Comparison of ENCODE assay signal across 32 cellular contexts in genomic region chr1:184467295-184467694, GRCh38.
"Had no signal": no experiment of that assay in that cellular context is flagged by ENCODE, and none has a peak within 500 bp of the region (broad histone marks: within the 10 kb centered on the region; RNA-seq: fewer than 3 reads in every experiment).

No MANE protein-coding gene starts in this region.

- H3K4me3 ChIP-seq: ascending aorta, cardiac muscle cell, Peyer's patch had no signal

- H3K4me1 ChIP-seq: Peyer's patch had no signal

- H3K9me3 ChIP-seq: ascending aorta, Peyer's patch had no signal

- H3K36me3 ChIP-seq: ascending aorta, cardiac muscle cell, Peyer's patch had no signal

- H3K27me3 ChIP-seq: ascending aorta, cardiac muscle cell, Peyer's patch had no signal

- H3K27ac ChIP-seq: ascending aorta, cardiac muscle cell, Peyer's patch, VCaP had no signal

- DNase-seq: activated B cell treated with CpG ODN at 0.5 μM for 24 hours; activated CD4-positive, alpha-beta memory T cell treated with anti-CD3 and anti-CD28 coated beads, Interleukin-2, amount 10 ng/mL, durations not matched to agents 7 days and 5 days; activated CD4-positive, alpha-beta T cell treated with anti-CD3 and anti-CD28 coated beads for 4 hours; activated CD4-positive, alpha-beta T cell treated with anti-CD3 and anti-CD28 coated beads, Interleukin-2, amount 50 U/mL, for 1 hour; activated CD4-positive, CD25-positive, alpha-beta regulatory T cell treated with anti-CD3 and anti-CD28 coated beads, Interleukin-2, amount 50 U/mL, for 72 hours; activated CD8-positive, alpha-beta memory T cell treated with anti-CD3 and anti-CD28 coated beads for 24 hours; activated CD8-positive, alpha-beta memory T cell treated with anti-CD3 and anti-CD28 coated beads, Interleukin-2, amount 10 ng/mL, durations not matched to agents 7 days and 5 days; activated CD8-positive, alpha-beta memory T cell treated with anti-CD3 and anti-CD28 coated beads, Interleukin-2, amount 50 U/mL, for 48 hours; activated effector memory CD4-positive, alpha-beta T cell treated with Interleukin-2 at 50 U/mL for 16 hours; activated naive CD4-positive, alpha-beta T cell treated with anti-CD3 and anti-CD28 coated beads, Interleukin-2, amount 10 ng/mL, durations not matched to agents 7 days and 5 days; activated naive CD8-positive, alpha-beta T cell treated with anti-CD3 and anti-CD28 coated beads, Interleukin-2, amount 50 U/mL, for 24 hours; activated T-cell treated with anti-CD3 and anti-CD28 coated beads, Interleukin-2, amount 50 U/mL, for 48 hours; Karpas-422; KBM-7; NCI-H1105; NCI-H1417 treated with DMSO at 0.1 percent for 48 hours; NCI-H187 treated with DMSO at 0.1 percent for 48 hours; NCI-H2081 treated with DMSO at 0.1 percent for 48 hours; NCI-H226; NCI-H446 treated with DMSO at 0.1 percent for 48 hours; NCI-H524; NCI-H748 treated with DMSO at 0.1 percent for 48 hours; PC-3; Peyer's patch; RPMI8226; SW 1271; T-helper 1 cell; T-helper 2 cell; T-helper 9 cell had no signal
